In genomic region chr7:76359111-76359986, GRCh38 we compare ENCODE assay signal across 8 cellular contexts.
DNase-seq lines count a peak whose midpoint lies in the region; ATAC-seq and TF ChIP-seq lines count a peak whose summit lies in the region.

No MANE protein-coding gene starts in this region.

- peak overlapping the region; percentile 74 for H3K4me3 ChIP-seq in AG10803 (ENCODE audit: low read length)

- DNase-seq in AG10803 (ENCODE audit: low read depth) (peak; percentile 98), NCI-H345 (lab: John Stamatoyannopoulos, UW) (peak; percentile 99), iris pigment epithelial cell (ENCODE audit: low read depth) (peak; percentile 99)
- DNase-seq in activated CD4-positive, CD25-positive, alpha-beta regulatory T cell (lab: John Stamatoyannopoulos, UW), result peak; percentile 88 to 93 (median 90)
- peak; percentile 96 for DNase-seq in central memory CD4-positive, alpha-beta T cell
- peak; percentile 82 to 89 for DNase-seq in stimulated activated CD4-positive, alpha-beta T cell treated with anti-CD3 and anti-CD28 coated beads, Interleukin-12 subunit alpha, Interleukin-12 subunit beta, amount 100 ng/mL, for 24 hours (ENCODE audit: low read depth in 2 of 2)

- peak; percentile 63 for TF ChIP-seq CTCF in AG10803 (conservative IDR thresholded peaks at IDR 0.05; ENCODE audit: low read length)

- ATAC-seq in GM19035 (IDR thresholded peaks at IDR 0.05; ENCODE audit: unreplicated experiment), result peak; percentile 90
- peak; percentile 83 for ATAC-seq in HG03342 (IDR thresholded peaks at IDR 0.05; ENCODE audit: unreplicated experiment)

Comparison
In these comparisons a context has a peak if more than half of its experiments do, and no peak if none do; other contexts are left out.
1. Peak in every context shown above with its lines: DNase-seq, ATAC-seq and H3K4me3 ChIP-seq.